Comparison of ENCODE assay signal across 8 cellular contexts in the genomic region with DNA sequence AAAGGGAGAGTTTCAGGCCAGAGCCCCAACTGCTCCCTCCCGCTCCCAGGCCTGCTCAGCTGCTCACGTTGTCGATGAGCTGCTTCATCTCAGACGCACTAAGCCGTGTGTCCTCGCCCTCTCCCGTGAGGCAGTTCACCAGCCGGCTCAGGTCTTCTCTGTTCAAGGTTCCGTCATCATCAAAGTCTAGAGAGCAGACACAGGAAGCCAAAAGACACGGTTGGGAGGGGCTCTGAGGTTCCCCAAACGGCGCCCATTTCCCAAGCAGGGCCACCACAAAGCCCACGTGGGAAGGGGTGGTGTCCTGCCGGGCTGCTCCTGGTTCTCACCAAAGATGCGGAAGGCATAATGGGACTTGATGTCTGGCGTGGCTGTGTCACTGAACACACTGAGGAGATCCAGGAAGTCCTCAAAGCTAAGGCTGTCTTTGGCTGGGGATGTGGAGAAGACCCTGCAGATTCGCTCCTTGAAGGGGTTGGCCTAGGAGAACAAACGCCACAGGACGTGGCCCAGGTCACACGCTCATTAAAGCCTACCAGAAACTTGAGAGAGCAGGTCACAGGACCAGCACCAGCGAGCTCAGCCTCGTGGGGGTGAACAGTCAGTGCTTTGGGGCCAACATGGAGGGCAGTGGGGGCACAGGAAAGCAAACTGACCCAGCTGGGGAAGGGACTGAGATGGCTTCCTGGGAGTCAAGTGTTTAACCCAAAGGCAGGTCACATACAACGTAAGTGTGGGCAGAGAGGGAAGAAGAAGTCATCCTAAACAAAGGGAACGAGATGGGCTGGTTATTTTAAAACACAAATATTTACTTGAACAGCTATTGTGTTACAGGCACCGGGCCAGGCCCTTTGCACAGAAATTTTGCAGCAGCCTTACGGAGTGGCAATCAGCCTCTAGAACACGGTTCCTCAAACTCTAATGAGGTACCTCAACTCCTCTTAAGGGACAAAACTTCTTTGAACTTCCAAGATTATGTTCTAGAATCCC. TPM values are rescaled to one million over a fixed set of nuclear protein-coding genes. Genes with fewer than 3 reads are reported as not detected.
DNase-seq lines count a peak whose midpoint lies in the region; ATAC-seq and TF ChIP-seq lines count a peak whose summit lies in the region.

No MANE protein-coding gene starts in this region.

- TF ChIP-seq CTCF in GM12865 (IDR thresholded peaks at IDR 0.05; ENCODE audit: insufficient read depth, low read depth, low read length, missing control alignments) = no peak
- no peak for TF ChIP-seq CTCF in WTC11 (IDR thresholded peaks at IDR 0.05)
- TF ChIP-seq CTCF in breast epithelium (IDR thresholded peaks at IDR 0.05) = no peak

- peak overlapping the region; percentile 46; the same call in 1 of the 2 replicates for H3K4me3 Mint-ChIP-seq in WTC11

- H3K36me3 ChIP-seq in breast epithelium = no peaks in the 10 kb centered on the region

- H3K27ac Mint-ChIP-seq in WTC11 = 0 out of 2 replicates have a peak overlapping the region, but pooled peaks have one; percentile 23

- no peak for TF ChIP-seq POLR2A in breast epithelium (IDR thresholded peaks at IDR 0.05)

- peaks cover 0 to 6% of the 10 kb centered on the region in 2 donors for H3K4me1 ChIP-seq in breast epithelium

- H3K27me3 ChIP-seq in breast epithelium = no peaks in the 10 kb centered on the region

- H3K27ac ChIP-seq in breast epithelium (peak overlapping the region; percentile 55 to 65), skin epidermis (peak overlapping the region in 19 of 21 experiments; percentile 25 to 93 (median 63))

- H3K4me1 Mint-ChIP-seq in WTC11 = peaks cover 16% of the 10 kb centered on the region

- DNase-seq in GM12865 (ENCODE audit: low read depth) (peak; percentile 85), WTC11 (ENCODE audit: low spot score) (no peak), breast epithelium (ENCODE audit: low spot score in 2 of 2) (no peak), superior temporal gyrus (ENCODE audit: extremely low spot score) (no peak), NCI-H128 (lab: John Stamatoyannopoulos, UW; ENCODE audit: unreplicated experiment) (no peak), GF-D8 (lab: John Stamatoyannopoulos, UW) (no peak)

- no peaks in the 10 kb centered on the region for H3K9me3 Mint-ChIP-seq in WTC11

- no peak for ATAC-seq in WTC11
- ATAC-seq in HG03039 (IDR thresholded peaks at IDR 0.05; ENCODE audit: unreplicated experiment) = no peak

- intact Hi-C loops in breast epithelium (cut with DNase I; ENCODE audit: low total_unique reads) = no loop called here

- CTCF ChIA-PET in WTC11 (lab: Charles Lee) = interaction anchor here (0.5 to 3.2 kb wide), 3 partner anchors 10 to 76 kb away, joined by 7 to 66 read pairs (median 8); no protein-coding TSS in a partner anchor

- no peaks in the 10 kb centered on the region for H3K9me3 ChIP-seq in breast epithelium

- H3K4me3 ChIP-seq in GM12865 (ENCODE audit: low read depth, low read length) = peak overlapping the region; percentile 67
- no peak overlapping the region for H3K4me3 ChIP-seq in breast epithelium
- peak overlapping the region in 2 of 7 experiments; percentile 15 to 65 for H3K4me3 ChIP-seq in skin epidermis

- peaks cover 20% of the 10 kb centered on the region for H3K36me3 Mint-ChIP-seq in WTC11

- POLR2A ChIA-PET in WTC11 (lab: Charles Lee) = no interaction called here

- H3K27me3 Mint-ChIP-seq in WTC11 (ENCODE audit: low read depth) = no peaks in the 10 kb centered on the region

TF ChIP-seq in WTC11, 78 proteins besides CTCF, POLR2A, EP300 and RAD21:
- no peak for TF ChIP-seq HMGXB4 (CRISPR knock-in tag; IDR thresholded peaks at IDR 0.05)
- TF ChIP-seq, protein P1, sequence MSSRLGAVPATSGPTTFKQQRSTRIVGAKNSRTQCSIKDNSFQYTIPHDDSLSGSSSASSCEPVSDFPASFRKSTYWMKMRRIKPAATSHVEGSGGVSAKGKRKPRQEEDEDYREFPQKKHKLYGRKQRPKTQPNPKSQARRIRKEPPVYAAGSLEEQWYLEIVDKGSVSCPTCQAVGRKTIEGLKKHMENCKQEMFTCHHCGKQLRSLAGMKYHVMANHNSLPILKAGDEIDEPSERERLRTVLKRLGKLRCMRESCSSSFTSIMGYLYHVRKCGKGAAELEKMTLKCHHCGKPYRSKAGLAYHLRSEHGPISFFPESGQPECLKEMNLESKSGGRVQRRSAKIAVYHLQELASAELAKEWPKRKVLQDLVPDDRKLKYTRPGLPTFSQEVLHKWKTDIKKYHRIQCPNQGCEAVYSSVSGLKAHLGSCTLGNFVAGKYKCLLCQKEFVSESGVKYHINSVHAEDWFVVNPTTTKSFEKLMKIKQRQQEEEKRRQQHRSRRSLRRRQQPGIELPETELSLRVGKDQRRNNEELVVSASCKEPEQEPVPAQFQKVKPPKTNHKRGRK (CRISPR knock-in tag; IDR thresholded peaks at IDR 0.05; ENCODE audit: borderline replicate concordance) = no peak
- TF ChIP-seq TEAD1 (CRISPR knock-in tag; IDR thresholded peaks at IDR 0.05) = no peak
- TF ChIP-seq GRHL2 (CRISPR knock-in tag; IDR thresholded peaks at IDR 0.05; ENCODE audit: insufficient replicate concordance, severe bottlenecking) = no peak
- TF ChIP-seq KAT7 (CRISPR knock-in tag; IDR thresholded peaks at IDR 0.05; ENCODE audit: borderline replicate concordance) = no peak
- TF ChIP-seq, protein P2, sequence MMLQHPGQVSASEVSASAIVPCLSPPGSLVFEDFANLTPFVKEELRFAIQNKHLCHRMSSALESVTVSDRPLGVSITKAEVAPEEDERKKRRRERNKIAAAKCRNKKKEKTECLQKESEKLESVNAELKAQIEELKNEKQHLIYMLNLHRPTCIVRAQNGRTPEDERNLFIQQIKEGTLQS (CRISPR knock-in tag; conservative IDR thresholded peaks at IDR 0.05) = no peak
- no peak for TF ChIP-seq ZNF396 (CRISPR knock-in tag; IDR thresholded peaks at IDR 0.05; ENCODE audit: borderline replicate concordance)
- TF ChIP-seq SMAD4 (CRISPR knock-in tag; IDR thresholded peaks at IDR 0.05) = no peak
- no peak for TF ChIP-seq IRF2 (CRISPR knock-in tag; IDR thresholded peaks at IDR 0.05; ENCODE audit: borderline replicate concordance, low read depth)
- no peak for TF ChIP-seq SMAD3 (CRISPR knock-in tag; IDR thresholded peaks at IDR 0.05; ENCODE audit: borderline replicate concordance)
- TF ChIP-seq ESRRA (CRISPR knock-in tag; IDR thresholded peaks at IDR 0.05; ENCODE audit: borderline replicate concordance) = no peak
- no peak for TF ChIP-seq ZNF532 (CRISPR knock-in tag; IDR thresholded peaks at IDR 0.05; ENCODE audit: borderline replicate concordance)

RNA-seq across cellular contexts. Expression of gene CIB1, which starts 2.4 kb away (rescaled TPM):
- total RNA-seq in WTC11 (2021) (26.1 to 29.6 TPM (median 26.9 TPM) in 3 replicates), breast epithelium (10 to 100 TPM; 30.2 to 61.3 (median 49.5) TPM)

RNA-seq across cellular contexts. Expression of gene GDPGP1, which starts 2.7 kb away (rescaled TPM):
- 2.6 to 6.7 TPM (median 5.3 TPM) in 3 replicates for total RNA-seq in WTC11 (2021)
- total RNA-seq in breast epithelium = 1 to 10 TPM; 3.4 to 9.4 (median 7.5) TPM

RNA-seq across cellular contexts. Expression of gene TTLL13, which starts 18.0 kb away (rescaled TPM):
- total RNA-seq in WTC11 (2021) (0.18 to 0.76 TPM (median 0.48 TPM) in 3 replicates), breast epithelium (under 1 TPM in 1 of 3 donors, not detected in 2; 0.15 TPM)

RNA-seq across cellular contexts. Expression of gene SEMA4B, which starts 30.2 kb away (rescaled TPM):
- total RNA-seq in WTC11 (2021) (50.1 to 53.3 TPM (median 50.2 TPM) in 3 replicates), breast epithelium (10 to 100 TPM in 2 of 3 donors, 1 to 10 TPM in 1; 6.6 to 72.8 (median 56.9) TPM)

RNA-seq across cellular contexts. Expression of gene NGRN, which starts 34.1 kb away (rescaled TPM):
- total RNA-seq in WTC11 (2021) (77.8 to 88.5 TPM (median 88.1 TPM) in 3 replicates), breast epithelium (10 to 100 TPM; 67.7 to 99.1 (median 87.2) TPM)
